13 cellular contexts compared by ENCODE assay signal in genomic region chr17:20521532-20521931, GRCh38. TPM values are rescaled to one million over a fixed set of nuclear protein-coding genes. Genes with fewer than 3 reads are reported as not detected.
A peak's percentile ranks its signal among the peaks of the same experiment; 100 is the strongest.
DNase-seq lines count a peak whose midpoint lies in the region.
"Not testable (repeated sequence)": the region's sequence is repeated elsewhere in the genome, so short reads cannot be mapped to it uniquely, and the experiment has no call there.
"Had no signal": no experiment of that assay in that cellular context is flagged by ENCODE, and none has a peak within 500 bp of the region (broad histone marks: within the 10 kb centered on the region; RNA-seq: fewer than 3 reads in every experiment).

No MANE protein-coding gene starts in this region.

- H3K4me1 ChIP-seq in SJCRH30 = not testable (repeated sequence)

- H3K9me3 ChIP-seq in SJCRH30 (replicated peaks) = not testable (repeated sequence)

- H3K27me3 ChIP-seq in SJCRH30 = not testable (repeated sequence)

- peak; percentile 84 to 88 for DNase-seq in SJCRH30
- peak; percentile 19 for DNase-seq in islet precursor cell

- not testable (repeated sequence) for H3K27ac ChIP-seq in SJCRH30

- H3K36me3 ChIP-seq in SJCRH30 = not testable (repeated sequence)

- H3K4me3 ChIP-seq in SJCRH30 = not testable (repeated sequence)

RNA-seq across cellular contexts. Expression of gene LGALS9B, which starts 54.2 kb away (rescaled TPM):
- total RNA-seq in SJCRH30 (2014; rRNA removed; shearing (Covaris generic)) = not detected in 2 replicates
- total RNA-seq: A172; A673; B cell; Caco-2; CD4-positive, alpha-beta memory T cell; CD4-positive, alpha-beta T cell; CD4-positive, CD25-positive, alpha-beta regulatory T cell; CD8-positive, alpha-beta memory T cell; CD8-positive, alpha-beta T cell; Daoy had no signal

RNA-seq across cellular contexts. Expression of gene CDRT15L2, which starts 58.0 kb away (rescaled TPM):
- total RNA-seq in SJCRH30 (2014; rRNA removed; shearing (Covaris generic)) = not detected in 2 replicates
- total RNA-seq: A172; A673; B cell; Caco-2; Calu3; CD4-positive, alpha-beta memory T cell; CD4-positive, alpha-beta T cell; CD4-positive, CD25-positive, alpha-beta regulatory T cell; CD8-positive, alpha-beta memory T cell; CD8-positive, alpha-beta T cell; Daoy had no signal
